ENCODE assay signal across 24 cellular contexts in genomic region chr2:26465981-26466471, GRCh38. TPM values are rescaled to one million over a fixed set of nuclear protein-coding genes. Genes with fewer than 3 reads are reported as not detected.
"Had no signal": no experiment of that assay in that cellular context is flagged by ENCODE, and none has a peak within 500 bp of the region (broad histone marks: within the 10 kb centered on the region; RNA-seq: fewer than 3 reads in every experiment).

No MANE protein-coding gene starts in this region.

- H3K27me3 ChIP-seq: dorsolateral prefrontal cortex, suprapubic skin, transverse colon, upper lobe of right lung, uterus had no signal

- H3K27ac ChIP-seq: dorsolateral prefrontal cortex, psoas muscle, suprapubic skin, transverse colon, upper lobe of right lung, uterus had no signal

- H3K4me1 ChIP-seq: transverse colon, upper lobe of right lung, uterus had no signal

- H3K36me3 ChIP-seq: suprapubic skin, transverse colon, upper lobe of right lung, uterus had no signal

- H3K4me3 ChIP-seq: dorsolateral prefrontal cortex, mucosa of descending colon, psoas muscle, suprapubic skin, transverse colon, upper lobe of right lung, uterus had no signal

- DNase-seq: dorsolateral prefrontal cortex; effector CD4-positive, alpha-beta T cell; hypothalamus; immature natural killer cell; islet precursor cell; mesenchymal stem cell; naive B cell; small intestine; stimulated activated CD4-positive, alpha-beta T cell treated with anti-CD3 and anti-CD28 coated beads, Interleukin-12 subunit alpha, Interleukin-12 subunit beta, amount 100 ng/mL, for 4 hours; stimulated activated CD4-positive, alpha-beta T cell treated with anti-CD3 and anti-CD28 coated beads, Interleukin-1b, Interleukin-23, amount 100 ng/mL, for 48 hours; stimulated activated CD4-positive, alpha-beta T cell treated with anti-CD3 and anti-CD28 coated beads, Interleukin-4, amount 100 ng/mL, for 1 hour; stimulated activated CD8-positive, alpha-beta memory T cell treated with anti-CD3 and anti-CD28 coated beads, Interleukin-4, amount 100 ng/mL, for 48 hours; stimulated activated naive CD4-positive, alpha-beta T cell; stimulated activated naive CD8-positive, alpha-beta T cell treated with anti-CD3 and anti-CD28 coated beads, Interleukin-15, amount 100 ng/mL, for 72 hours; transverse colon; uterus had no signal

- FAIRE-seq: frontal cortex, small intestine had no signal

- ATAC-seq: mucosa of descending colon; natural killer cell treated with Interleukin-12 subunit alpha and Interleukin-12 subunit beta and Interleukin-15 and Interleukin-18, amount 100 ng/mL, for 72 hours; right cardiac atrium; stimulated activated naive CD8-positive, alpha-beta T cell treated with anti-CD3 and anti-CD28 coated beads, Interleukin-15, amount 100 ng/mL, for 72 hours; upper lobe of right lung had no signal

- H3K9me3 ChIP-seq: transverse colon, upper lobe of right lung, uterus had no signal

RNA-seq across cellular contexts. Expression of gene OTOF, which starts 11.9 kb away (rescaled TPM):
- total RNA-seq: osteocyte had no signal
